ENCODE assay signal across 13 cellular contexts in genomic region chr1:22077728-22078127, GRCh38. TPM values are rescaled to one million over a fixed set of nuclear protein-coding genes. Genes with fewer than 3 reads are reported as not detected.
A peak's percentile ranks its signal among the peaks of the same experiment; 100 is the strongest.
DNase-seq lines count a peak whose midpoint lies in the region; ATAC-seq and TF ChIP-seq lines count a peak whose summit lies in the region.
"Had no signal": no experiment of that assay in that cellular context is flagged by ENCODE, and none has a peak within 500 bp of the region (broad histone marks: within the 10 kb centered on the region; RNA-seq: fewer than 3 reads in every experiment).

No MANE protein-coding gene starts in this region.

- ATAC-seq in activated T-cell treated with anti-CD3 and anti-CD28 coated beads, Interleukin-2, amount 50 U/mL, for 72 hours (replicated peaks in 1 of 2): peak; percentile 57 to 78
- ATAC-seq in stimulated activated naive B cell treated with anti-CD40 and anti-IgM and Interleukin-4, amounts not matched to agents 10 μg/mL and 1 μg/mL and 100 μg/mL, for 72 hours (replicated peaks): peak; percentile 44 to 55
- ATAC-seq in GM21390 (IDR thresholded peaks at IDR 0.05; ENCODE audit: unreplicated experiment): no peak
- ATAC-seq in stimulated activated memory B cell treated with anti-CD40 and anti-IgM and Interleukin-4, amounts not matched to agents 10 μg/mL and 1 μg/mL and 100 μg/mL, for 72 hours: no peak
- ATAC-seq: Panc1 had no signal

- H3K9me3 Mint-ChIP-seq in activated T-cell treated with anti-CD3 and anti-CD28 coated beads, Interleukin-2, amount 50 U/mL, for 72 hours: no peaks in the 10 kb centered on the region
- H3K9me3 Mint-ChIP-seq in stimulated activated naive B cell treated with anti-CD40 and anti-IgM and Interleukin-4, amounts not matched to agents 10 μg/mL and 1 μg/mL and 100 μg/mL, for 72 hours: no peaks in the 10 kb centered on the region
- H3K9me3 Mint-ChIP-seq in stimulated activated memory B cell treated with anti-CD40 and anti-IgM and Interleukin-4, amounts not matched to agents 10 μg/mL and 1 μg/mL and 100 μg/mL, for 72 hours: no peaks in the 10 kb centered on the region

- H3K4me3 ChIP-seq in OCI-LY3 (ENCODE audit: low read length): no peak overlapping the region
- no peak overlapping the region for H3K4me3 ChIP-seq in fibroblast of mammary gland (ENCODE audit: control insufficient read depth, low read depth, low read length)
- H3K4me3 ChIP-seq in BE2C (ENCODE audit: low read depth, low read length): no peak overlapping the region

- peak overlapping the region; percentile 80 for H3K27ac Mint-ChIP-seq in activated T-cell treated with anti-CD3 and anti-CD28 coated beads, Interleukin-2, amount 50 U/mL, for 72 hours
- H3K27ac Mint-ChIP-seq in stimulated activated naive B cell treated with anti-CD40 and anti-IgM and Interleukin-4, amounts not matched to agents 10 μg/mL and 1 μg/mL and 100 μg/mL, for 72 hours: no peak overlapping the region
- no peak overlapping the region for H3K27ac Mint-ChIP-seq in stimulated activated memory B cell treated with anti-CD40 and anti-IgM and Interleukin-4, amounts not matched to agents 10 μg/mL and 1 μg/mL and 100 μg/mL, for 72 hours

- peaks cover 96% of the 10 kb centered on the region for H4K20me1 ChIP-seq in OCI-LY3 (ENCODE audit: insufficient read depth, low read length)

- no peak overlapping the region for H3K27ac ChIP-seq in OCI-LY3 (ENCODE audit: low read length)
- H3K27ac ChIP-seq: C4-2B had no signal

- H3K36me3 Mint-ChIP-seq in activated T-cell treated with anti-CD3 and anti-CD28 coated beads, Interleukin-2, amount 50 U/mL, for 72 hours (ENCODE audit: insufficient read depth in 2 of 2): peaks cover 5 to 48% of the 10 kb centered on the region in 2 donors
- H3K36me3 Mint-ChIP-seq in stimulated activated naive B cell treated with anti-CD40 and anti-IgM and Interleukin-4, amounts not matched to agents 10 μg/mL and 1 μg/mL and 100 μg/mL, for 72 hours: peaks cover 40 to 41% of the 10 kb centered on the region in 2 donors
- peaks cover 47% of the 10 kb centered on the region for H3K36me3 Mint-ChIP-seq in stimulated activated memory B cell treated with anti-CD40 and anti-IgM and Interleukin-4, amounts not matched to agents 10 μg/mL and 1 μg/mL and 100 μg/mL, for 72 hours

- peaks cover 95% of the 10 kb centered on the region for H3K79me2 ChIP-seq in OCI-LY3 (ENCODE audit: low read length)

- H3K4me3 Mint-ChIP-seq in activated T-cell treated with anti-CD3 and anti-CD28 coated beads, Interleukin-2, amount 50 U/mL, for 72 hours: peak overlapping the region in 1 of 2 donors; percentile 41
- no peak overlapping the region for H3K4me3 Mint-ChIP-seq in stimulated activated naive B cell treated with anti-CD40 and anti-IgM and Interleukin-4, amounts not matched to agents 10 μg/mL and 1 μg/mL and 100 μg/mL, for 72 hours
- H3K4me3 Mint-ChIP-seq in stimulated activated memory B cell treated with anti-CD40 and anti-IgM and Interleukin-4, amounts not matched to agents 10 μg/mL and 1 μg/mL and 100 μg/mL, for 72 hours: no peak overlapping the region

- peaks cover 87% of the 10 kb centered on the region for H3K4me1 Mint-ChIP-seq in activated T-cell treated with anti-CD3 and anti-CD28 coated beads, Interleukin-2, amount 50 U/mL, for 72 hours (ENCODE audit: low read depth)
- H3K4me1 Mint-ChIP-seq in stimulated activated naive B cell treated with anti-CD40 and anti-IgM and Interleukin-4, amounts not matched to agents 10 μg/mL and 1 μg/mL and 100 μg/mL, for 72 hours: peaks cover 47 to 75% of the 10 kb centered on the region in 2 donors
- peaks cover 73% of the 10 kb centered on the region for H3K4me1 Mint-ChIP-seq in stimulated activated memory B cell treated with anti-CD40 and anti-IgM and Interleukin-4, amounts not matched to agents 10 μg/mL and 1 μg/mL and 100 μg/mL, for 72 hours

- no peak for DNase-seq in activated T-cell treated with anti-CD3 and anti-CD28 coated beads, Interleukin-2, amount 50 U/mL, for 72 hours
- DNase-seq in activated T-cell treated with anti-CD3 and anti-CD28 coated beads for 4 hours (no peak), fibroblast of mammary gland (ENCODE audit: low read depth) (peak; percentile 48), BE2C (no peak)
- no peak for DNase-seq in stimulated activated naive B cell treated with anti-CD40 and anti-IgM and Interleukin-4, amounts not matched to agents 10 μg/mL and 1 μg/mL and 100 μg/mL, for 72 hours
- DNase-seq: activated CD4-positive, alpha-beta T cell treated with anti-CD3 and anti-CD28 coated beads for 48 hours; MM.1S; stimulated activated CD4-positive, alpha-beta T cell treated with anti-CD3 and anti-CD28 coated beads, Interleukin-12 subunit alpha, Interleukin-12 subunit beta, amount 100 ng/mL, for 4 hours had no signal

- H3K4me1 ChIP-seq in OCI-LY3 (ENCODE audit: low read length) (peaks cover 54% of the 10 kb centered on the region), BE2C (no peaks in the 10 kb centered on the region)

- H3K27me3 ChIP-seq in OCI-LY3 (ENCODE audit: low read depth, low read length) (no peaks in the 10 kb centered on the region), BE2C (no peaks in the 10 kb centered on the region)

- peak overlapping the region; percentile 26 for H3K4me2 ChIP-seq in OCI-LY3 (ENCODE audit: low read length)

- peaks cover 31% of the 10 kb centered on the region for H3K36me3 ChIP-seq in OCI-LY3 (replicated peaks; ENCODE audit: low read depth, low read length)
- H3K36me3 ChIP-seq in BE2C: 0 out of 2 replicates have a peak, but pooled peaks cover 2% of the 10 kb centered on the region

- no peak overlapping the region for H3K9ac ChIP-seq in OCI-LY3 (ENCODE audit: low read length)

- TF ChIP-seq CTCF in OCI-LY3 (IDR thresholded peaks at IDR 0.05; ENCODE audit: low read depth, low read length) (no peak), fibroblast of mammary gland (conservative IDR thresholded peaks at IDR 0.05; ENCODE audit: control insufficient read depth, insufficient read depth, low read depth, low read length) (no peak), BE2C (IDR thresholded peaks at IDR 0.05; ENCODE audit: low read depth, low read length) (no peak)

- H3K27me3 Mint-ChIP-seq in activated T-cell treated with anti-CD3 and anti-CD28 coated beads, Interleukin-2, amount 50 U/mL, for 72 hours (ENCODE audit: low read depth): no peaks in the 10 kb centered on the region
- no peaks in the 10 kb centered on the region for H3K27me3 Mint-ChIP-seq in stimulated activated naive B cell treated with anti-CD40 and anti-IgM and Interleukin-4, amounts not matched to agents 10 μg/mL and 1 μg/mL and 100 μg/mL, for 72 hours
- H3K27me3 Mint-ChIP-seq in stimulated activated memory B cell treated with anti-CD40 and anti-IgM and Interleukin-4, amounts not matched to agents 10 μg/mL and 1 μg/mL and 100 μg/mL, for 72 hours: no peaks in the 10 kb centered on the region

- no peak overlapping the region for H2AFZ ChIP-seq in OCI-LY3 (ENCODE audit: low read depth, low read length)

- H3K9me3 ChIP-seq in OCI-LY3 (ENCODE audit: insufficient read depth, low read length) (no peaks in the 10 kb centered on the region), BE2C (no peaks in the 10 kb centered on the region)

RNA-seq across cellular contexts. Expression of gene CDC42, which starts 25.2 kb away (rescaled TPM):
- 100 to 1,000 TPM; 292 to 349 TPM for total RNA-seq in activated T-cell treated with anti-CD3 and anti-CD28 coated beads, Interleukin-2, amount 50 U/mL, for 72 hours
- 79.7 TPM for polyA plus RNA-seq in BE2C (2012; ENCODE audit: insufficient read depth, insufficient read length, low read depth)

Comparison
In these comparisons a context has a peak if more than half of its experiments do, and no peak if none do; other contexts are left out.
1. ATAC-seq: peak in activated T-cell treated with anti-CD3 and anti-CD28 coated beads, Interleukin-2, amount 50 U/mL, for 72 hours (2 of 2) and stimulated activated naive B cell treated with anti-CD40 and anti-IgM and Interleukin-4, amounts not matched to agents 10 μg/mL and 1 μg/mL and 100 μg/mL, for 72 hours (2 of 2); none in GM21390 (single experiment) and stimulated activated memory B cell treated with anti-CD40 and anti-IgM and Interleukin-4, amounts not matched to agents 10 μg/mL and 1 μg/mL and 100 μg/mL, for 72 hours (single experiment).